In genomic region chr1:222814536-222815366, GRCh38 we compare ENCODE assay signal across 8 cellular contexts. TPM values are rescaled to one million over a fixed set of nuclear protein-coding genes. Genes with fewer than 3 reads are reported as not detected.
DNase-seq lines count a peak whose midpoint lies in the region; ATAC-seq and TF ChIP-seq lines count a peak whose summit lies in the region.

Gene DISP1, plus strand, starts transcription at chr1:222815039. Its CDS starts 127,785 bp downstream, at chr1:222942824.

- ATAC-seq in GM18861 (IDR thresholded peaks at IDR 0.05; ENCODE audit: unreplicated experiment) (peak; percentile 81), HG03066 (IDR thresholded peaks at IDR 0.05; ENCODE audit: low read depth, unreplicated experiment) (peak; percentile 83)

- DNase-seq in ACHN (peak; percentile 92), NCI-H2196 (lab: John Stamatoyannopoulos, UW; ENCODE audit: unreplicated experiment) (peak; percentile 82), chondrocyte (ENCODE audit: low spot score) (peak; percentile 93), kidney epithelial cell (ENCODE audit: low read depth) (peak; percentile 68)
- DNase-seq in activated CD4-positive, alpha-beta T cell treated with anti-CD3 and anti-CD28 coated beads for 24 hours (ENCODE audit: low read depth in 2 of 2) = peak; percentile 41 to 50
- DNase-seq in stimulated activated CD4-positive, alpha-beta T cell treated with anti-CD3 and anti-CD28 coated beads, Interleukin-15, amount 100 ng/mL, for 48 hours (ENCODE audit: low read depth in 2 of 2) = peak; percentile 55 to 58

- H3K27me3 ChIP-seq in kidney epithelial cell (ENCODE audit: control insufficient read depth, insufficient read depth, low read length) = no peaks in the 10 kb centered on the region

- H3K4me3 Mint-ChIP-seq in chondrocyte (ENCODE audit: unreplicated experiment) = peak within 1 kb of the TSS; percentile 90

- in situ Hi-C loops in ACHN (cut with HindIII; ENCODE audit: low pct_ligation_motif_present, low pct_unique_long_range_greater_than_20kb, low sequenced_read_pairs) = no loop called here

- no peaks in the 10 kb centered on the region for H3K27me3 Mint-ChIP-seq in chondrocyte (ENCODE audit: low read depth)

- peaks cover 51% of the 10 kb centered on the region for H3K4me1 Mint-ChIP-seq in chondrocyte (ENCODE audit: low read depth)

- TF ChIP-seq CTCF in chondrocyte (IDR thresholded peaks at IDR 0.05) (no peak), kidney epithelial cell (IDR thresholded peaks at IDR 0.05; ENCODE audit: insufficient read depth, low read length, poor library complexity, severe bottlenecking) (no peak)

- H3K4me3 ChIP-seq in kidney epithelial cell (ENCODE audit: low read depth, low read length) = peak within 1 kb of the TSS; percentile 59

- no peaks in the 10 kb centered on the region for H3K36me3 ChIP-seq in kidney epithelial cell (ENCODE audit: control insufficient read depth, insufficient read depth, low read length)

- H3K36me3 Mint-ChIP-seq in chondrocyte (ENCODE audit: low read depth) = no peaks in the 10 kb centered on the region

- H3K9me3 Mint-ChIP-seq in chondrocyte (ENCODE audit: low read depth) = no peaks in the 10 kb centered on the region

- peak within 1 kb of the TSS; percentile 90 for H3K27ac Mint-ChIP-seq in chondrocyte (ENCODE audit: unreplicated experiment)

RNA-seq across cellular contexts. Expression of gene DISP1, which starts in this region (rescaled TPM):
- total RNA-seq in chondrocyte (4.7 to 5.9 TPM (median 5.6 TPM) in 3 replicates), kidney epithelial cell (4.7 and 7.1 TPM in 2 replicates)

Comparison
In these comparisons a context has a peak if more than half of its experiments do, and no peak if none do; other contexts are left out.
1. Peak in every context shown above with its lines: DNase-seq, ATAC-seq and H3K4me3 ChIP-seq.